ENCODE assay signal across 1 cellular context in genomic region chr21:36126166-36126565, GRCh38.
TF ChIP-seq lines count a peak whose summit lies in the region.

No MANE protein-coding gene starts in this region.

TF ChIP-seq in K562, 482 proteins besides CTCF, POLR2A, EP300 and RAD21:
- no peak for TF ChIP-seq ZNF764 (CRISPR knock-in tag; IDR thresholded peaks at IDR 0.05; ENCODE audit: low read depth)
- 0 out of 2 replicates have a peak, but pooled peaks have one; percentile 20 for TF ChIP-seq MAFG (tag; conservative IDR thresholded peaks at IDR 0.05)
